Comparison of ENCODE assay signal across 18 cellular contexts in the genomic region with DNA sequence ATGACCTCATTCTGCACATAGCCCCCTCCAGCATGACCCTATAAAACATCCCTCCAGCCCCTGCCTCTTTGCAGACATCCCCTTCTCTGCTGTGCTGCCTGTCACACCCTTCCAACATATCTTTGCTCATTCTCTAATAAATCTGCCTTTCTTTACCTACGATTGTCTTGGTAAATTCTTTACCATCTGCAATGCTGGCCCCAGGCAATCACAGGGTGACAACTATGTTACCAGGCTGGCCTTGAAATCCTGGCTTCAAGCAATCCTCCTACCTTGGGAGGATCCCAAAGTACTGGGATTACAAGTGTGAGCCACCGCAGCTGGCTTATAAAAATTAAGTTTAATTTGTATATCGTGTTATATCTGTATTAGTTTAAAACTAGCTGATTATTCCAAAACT.
DNase-seq lines count a peak whose midpoint lies in the region; ATAC-seq and TF ChIP-seq lines count a peak whose summit lies in the region.
"Had no signal": no experiment of that assay in that cellular context is flagged by ENCODE, and none has a peak within 500 bp of the region (broad histone marks: within the 10 kb centered on the region; RNA-seq: fewer than 3 reads in every experiment).

No MANE protein-coding gene starts in this region.

- no peak for DNase-seq in activated CD4-positive, alpha-beta T cell treated with anti-CD3 and anti-CD28 coated beads, Interleukin-2, amount 10 ng/mL, durations not matched to agents 24 days and 14 days
- no peak for DNase-seq in activated CD4-positive, alpha-beta T cell treated with anti-CD3 and anti-CD28 coated beads for 48 hours
- DNase-seq in glutamatergic neuron, result no peak
- DNase-seq in spleen, result no peak
- no peak for DNase-seq in right lobe of liver
- DNase-seq: DMS 273 treated with DMSO at 0.1 percent for 48 hours, HFFc6, MG63, NCI-H1092, NCI-H146, NCI-H2081, NCI-H82, PC-9 had no signal

- no peak for TF ChIP-seq POLR2A in spleen (IDR thresholded peaks at IDR 0.05)
- TF ChIP-seq POLR2A in right lobe of liver (IDR thresholded peaks at IDR 0.05), result no peak
- TF ChIP-seq POLR2A in GM18505 (IDR thresholded peaks at IDR 0.05; ENCODE audit: borderline replicate concordance, extremely low read depth, insufficient read depth, insufficient read length), result no peak

- H3K4me1 ChIP-seq in Loucy (ENCODE audit: insufficient read depth, low read length, poor library complexity, severe bottlenecking), result peaks cover 91% of the 10 kb centered on the region
- peaks cover 28 to 100% (median 76%) of the 10 kb centered on the region in 6 donors for H3K4me1 ChIP-seq in spleen
- no peaks in the 10 kb centered on the region for H3K4me1 ChIP-seq in right lobe of liver

- peaks cover 88% of the 10 kb centered on the region for H3K79me2 ChIP-seq in Loucy (ENCODE audit: insufficient read depth, low read length)

- intact Hi-C loops in activated CD4-positive, alpha-beta T cell treated with anti-CD3 and anti-CD28 coated beads, Interleukin-2, amount 10 ng/mL, durations not matched to agents 24 days and 14 days (cut with micrococcal nuclease), result no loop called here
- intact Hi-C loops in spleen (cut with DNase I; ENCODE audit: low total_unique reads) (no loop called here), right lobe of liver (cut with DNase I) (no loop called here)

- no peaks in the 10 kb centered on the region for H3K27me3 Mint-ChIP-seq in activated CD4-positive, alpha-beta T cell treated with anti-CD3 and anti-CD28 coated beads, Interleukin-2, amount 10 ng/mL, durations not matched to agents 24 days and 14 days
- H3K27me3 Mint-ChIP-seq in glutamatergic neuron (ENCODE audit: unreplicated experiment), result no peaks in the 10 kb centered on the region

- no peak overlapping the region for H3K9ac ChIP-seq in Loucy (ENCODE audit: low read depth, low read length, poor library complexity, severe bottlenecking)
- H3K9ac ChIP-seq: KMS-11 had no signal

- ATAC-seq in right lobe of liver, result no peak
- ATAC-seq in HG02852 (IDR thresholded peaks at IDR 0.05; ENCODE audit: unreplicated experiment), result no peak
- ATAC-seq in GM18505 (IDR thresholded peaks at IDR 0.05; ENCODE audit: unreplicated experiment), result no peak

- peak overlapping the region; percentile 68 for H3K4me2 ChIP-seq in Loucy (ENCODE audit: low read depth, low read length, poor library complexity, severe bottlenecking)
- H3K4me2 ChIP-seq: KMS-11, PC-9 had no signal

- no peaks in the 10 kb centered on the region for H3K36me3 ChIP-seq in Loucy (ENCODE audit: insufficient read depth, low read length)
- no peaks in the 10 kb centered on the region for H3K36me3 ChIP-seq in spleen
- no peaks in the 10 kb centered on the region for H3K36me3 ChIP-seq in right lobe of liver
- H3K36me3 ChIP-seq: MG63 had no signal

- WGBS in spleen, 5 donors, result 95 to 97% (median 96%) methylated on average over 3 of the region's 3 CpGs
- 64% methylated on average over 3 of the region's 3 CpGs for WGBS in right lobe of liver (ENCODE audit: insufficient coverage, low coverage, low lambda C conversion rate, missing lambda C conversion rate)

- H3K9me3 Mint-ChIP-seq in activated CD4-positive, alpha-beta T cell treated with anti-CD3 and anti-CD28 coated beads, Interleukin-2, amount 10 ng/mL, durations not matched to agents 24 days and 14 days, result peaks cover 3% of the 10 kb centered on the region
- H3K9me3 Mint-ChIP-seq in glutamatergic neuron (ENCODE audit: unreplicated experiment), result peaks cover 1% of the 10 kb centered on the region
- H3K9me3 Mint-ChIP-seq: HFFc6 had no signal

- H3K4me3 ChIP-seq in Loucy (ENCODE audit: low read length, poor library complexity, severe bottlenecking) (no peak overlapping the region), spleen (no peak overlapping the region), right lobe of liver (no peak overlapping the region)
- H3K4me3 ChIP-seq: MG63, PC-9 had no signal

- H2AFZ ChIP-seq in Loucy (ENCODE audit: low read length), result no peak overlapping the region
- H2AFZ ChIP-seq: PC-9 had no signal

- peak overlapping the region in 6 of 8 donors; percentile 21 to 82 (median 74) for H3K27ac ChIP-seq in spleen
- H3K27ac ChIP-seq in right lobe of liver, result no peak overlapping the region
- H3K27ac ChIP-seq: 22Rv1, KMS-11, PC-9 had no signal

- H3K4me1 Mint-ChIP-seq in activated CD4-positive, alpha-beta T cell treated with anti-CD3 and anti-CD28 coated beads, Interleukin-2, amount 10 ng/mL, durations not matched to agents 24 days and 14 days, result peaks cover 19% of the 10 kb centered on the region
- no peaks in the 10 kb centered on the region for H3K4me1 Mint-ChIP-seq in glutamatergic neuron (ENCODE audit: low read depth, unreplicated experiment)

- H3K9me3 ChIP-seq in Loucy (ENCODE audit: insufficient read depth, low read depth, low read length) (no peaks in the 10 kb centered on the region), spleen (no peaks in the 10 kb centered on the region), right lobe of liver (no peaks in the 10 kb centered on the region)
- H3K9me3 ChIP-seq: MG63 had no signal

- H3K4me3 Mint-ChIP-seq in activated CD4-positive, alpha-beta T cell treated with anti-CD3 and anti-CD28 coated beads, Interleukin-2, amount 10 ng/mL, durations not matched to agents 24 days and 14 days, result no peak overlapping the region
- H3K4me3 Mint-ChIP-seq in glutamatergic neuron (ENCODE audit: unreplicated experiment), result no peak overlapping the region
- H3K4me3 Mint-ChIP-seq: HFFc6 had no signal

- H3K27me3 ChIP-seq in Loucy (ENCODE audit: insufficient read depth, low read length, poor library complexity, severe bottlenecking) (no peaks in the 10 kb centered on the region), spleen (replicated peaks in 1 of 7) (no peaks in the 10 kb centered on the region), right lobe of liver (no peaks in the 10 kb centered on the region)

- H4K20me1 ChIP-seq in Loucy (ENCODE audit: insufficient read depth, low read length, poor library complexity, severe bottlenecking), result peaks cover 93% of the 10 kb centered on the region

- H3F3A ChIP-seq in Loucy (ENCODE audit: low read depth), result peaks cover 15% of the 10 kb centered on the region

- no peaks in the 10 kb centered on the region for H3K9me2 ChIP-seq in Loucy (replicated peaks; ENCODE audit: low read depth, low read length)

- peak overlapping the region; percentile 1 for H3K27ac Mint-ChIP-seq in activated CD4-positive, alpha-beta T cell treated with anti-CD3 and anti-CD28 coated beads, Interleukin-2, amount 10 ng/mL, durations not matched to agents 24 days and 14 days
- H3K27ac Mint-ChIP-seq in glutamatergic neuron (ENCODE audit: unreplicated experiment), result peak overlapping the region; percentile 8
- H3K27ac Mint-ChIP-seq: HFFc6 had no signal

- peaks cover 2% of the 10 kb centered on the region for H3K36me3 Mint-ChIP-seq in activated CD4-positive, alpha-beta T cell treated with anti-CD3 and anti-CD28 coated beads, Interleukin-2, amount 10 ng/mL, durations not matched to agents 24 days and 14 days (ENCODE audit: low read depth)
- H3K36me3 Mint-ChIP-seq in glutamatergic neuron (ENCODE audit: unreplicated experiment), result no peaks in the 10 kb centered on the region

- TF ChIP-seq CTCF in Loucy (conservative IDR thresholded peaks at IDR 0.05; ENCODE audit: low read length) (no peak), glutamatergic neuron (IDR thresholded peaks at IDR 0.05; ENCODE audit: partially characterized antibody, unreplicated experiment) (no peak), spleen (IDR thresholded peaks at IDR 0.05 in 8 of 11, conservative IDR thresholded peaks at IDR 0.05 in 3 of 11) (no peak), right lobe of liver (IDR thresholded peaks at IDR 0.05) (no peak)

Comparison
In these comparisons a context has a peak if more than half of its experiments do, and no peak if none do; other contexts are left out.
1. H3K27ac ChIP-seq: peak in spleen (6 of 8); none in right lobe of liver (0 of 3).